1 cellular context compared by ENCODE assay signal in the genomic region with DNA sequence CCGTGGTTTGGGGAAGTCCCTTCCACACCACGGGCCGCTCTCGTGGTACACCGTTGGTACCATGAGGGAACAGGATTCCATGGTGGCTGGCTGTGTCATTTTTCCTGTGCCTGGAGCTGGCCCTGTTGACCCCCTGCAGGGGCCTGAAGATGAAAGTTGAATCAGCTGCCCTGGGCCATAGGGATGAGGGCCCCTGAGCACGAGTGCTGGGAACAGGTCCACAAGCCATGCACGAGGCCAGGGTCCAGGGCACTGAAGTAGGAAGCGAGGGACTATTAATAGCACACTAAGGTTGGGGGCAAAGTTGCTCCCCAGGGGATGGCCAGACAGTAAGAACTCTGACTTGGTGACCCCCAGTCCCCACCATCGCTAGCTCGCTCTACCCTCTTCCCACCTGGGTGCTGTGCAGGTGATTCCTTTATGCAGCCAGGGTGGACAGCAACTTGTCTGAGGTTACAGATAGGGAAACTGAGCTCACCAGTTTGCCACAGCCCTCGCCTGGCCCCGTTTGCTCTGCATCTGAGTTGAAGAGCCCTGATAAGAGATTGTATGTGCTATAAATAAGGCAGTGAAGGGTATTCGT.
TF ChIP-seq lines count a peak whose summit lies in the region.

No MANE protein-coding gene starts in this region.

TF ChIP-seq in HepG2, 621 proteins besides CTCF, POLR2A, EP300 and RAD21 (continued from another document):
- TF ChIP-seq HOXA3 (CRISPR knock-in tag; IDR thresholded peaks at IDR 0.05) (peak; percentile 8; the same call in 1 of the 2 replicates), CEBPG (CRISPR knock-in tag; IDR thresholded peaks at IDR 0.05) (no peak), ZNF253 (CRISPR knock-in tag; IDR thresholded peaks at IDR 0.05; ENCODE audit: borderline replicate concordance) (no peak), ESRRA (CRISPR knock-in tag; IDR thresholded peaks at IDR 0.05; ENCODE audit: low read depth) (no peak), ZSCAN31 (CRISPR knock-in tag; IDR thresholded peaks at IDR 0.05; ENCODE audit: low read depth) (no peak), ZNF263 (CRISPR knock-in tag; IDR thresholded peaks at IDR 0.05) (peak; percentile 63; the same call in 1 of the 2 replicates), ZMYM4 (CRISPR knock-in tag; IDR thresholded peaks at IDR 0.05) (0 out of 2 replicates have a peak, but pooled peaks have one; percentile 32), SATB2 (CRISPR knock-in tag; IDR thresholded peaks at IDR 0.05) (no peak), ZNF550 (CRISPR knock-in tag; IDR thresholded peaks at IDR 0.05; ENCODE audit: borderline replicate concordance) (no peak), MED1 (CRISPR knock-in tag; IDR thresholded peaks at IDR 0.05) (peak; percentile 15; the same call in 1 of the 2 replicates), ZNF337 (CRISPR knock-in tag; IDR thresholded peaks at IDR 0.05; ENCODE audit: borderline replicate concordance, low read depth) (no peak), MYC (CRISPR knock-in tag; IDR thresholded peaks at IDR 0.05; ENCODE audit: borderline replicate concordance) (0 out of 2 replicates have a peak, but pooled peaks have one; percentile 12), PHF21A (CRISPR knock-in tag; IDR thresholded peaks at IDR 0.05) (no peak; the same call in 1 of the 2 replicates), ZC3H13 (CRISPR knock-in tag; IDR thresholded peaks at IDR 0.05) (peak; percentile 65; the same call in 1 of the 2 replicates), SMAD1 (CRISPR knock-in tag; IDR thresholded peaks at IDR 0.05; ENCODE audit: borderline replicate concordance, low read depth) (peak; percentile 65; the same call in 1 of the 2 replicates), FLYWCH1 (CRISPR knock-in tag; IDR thresholded peaks at IDR 0.05) (no peak), ZNF17 (CRISPR knock-in tag; IDR thresholded peaks at IDR 0.05) (no peak), ZNF260 (CRISPR knock-in tag; IDR thresholded peaks at IDR 0.05; ENCODE audit: borderline replicate concordance, low read depth) (no peak), RORA (CRISPR knock-in tag; IDR thresholded peaks at IDR 0.05) (no peak), ZNF136 (CRISPR knock-in tag; IDR thresholded peaks at IDR 0.05; ENCODE audit: low read depth) (no peak), ZNF382 (CRISPR knock-in tag; IDR thresholded peaks at IDR 0.05; ENCODE audit: borderline replicate concordance) (no peak), NFYB (CRISPR knock-in tag; IDR thresholded peaks at IDR 0.05) (no peak), JUNB (CRISPR knock-in tag; IDR thresholded peaks at IDR 0.05; ENCODE audit: borderline replicate concordance) (no peak), MEIS2 (CRISPR knock-in tag; IDR thresholded peaks at IDR 0.05) (0 out of 2 replicates have a peak, but pooled peaks have one; percentile 30)
- TF ChIP-seq, protein P1, sequence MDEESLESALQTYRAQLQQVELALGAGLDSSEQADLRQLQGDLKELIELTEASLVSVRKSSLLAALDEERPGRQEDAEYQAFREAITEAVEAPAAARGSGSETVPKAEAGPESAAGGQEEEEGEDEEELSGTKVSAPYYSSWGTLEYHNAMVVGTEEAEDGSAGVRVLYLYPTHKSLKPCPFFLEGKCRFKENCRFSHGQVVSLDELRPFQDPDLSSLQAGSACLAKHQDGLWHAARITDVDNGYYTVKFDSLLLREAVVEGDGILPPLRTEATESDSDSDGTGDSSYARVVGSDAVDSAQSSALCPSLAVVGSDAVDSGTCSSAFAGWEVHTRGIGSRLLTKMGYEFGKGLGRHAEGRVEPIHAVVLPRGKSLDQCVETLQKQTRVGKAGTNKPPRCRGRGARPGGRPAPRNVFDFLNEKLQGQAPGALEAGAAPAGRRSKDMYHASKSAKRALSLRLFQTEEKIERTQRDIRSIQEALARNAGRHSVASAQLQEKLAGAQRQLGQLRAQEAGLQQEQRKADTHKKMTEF (CRISPR knock-in tag; IDR thresholded peaks at IDR 0.05): 0 out of 2 replicates have a peak, but pooled peaks have one; percentile 2
- TF ChIP-seq, protein P2, sequence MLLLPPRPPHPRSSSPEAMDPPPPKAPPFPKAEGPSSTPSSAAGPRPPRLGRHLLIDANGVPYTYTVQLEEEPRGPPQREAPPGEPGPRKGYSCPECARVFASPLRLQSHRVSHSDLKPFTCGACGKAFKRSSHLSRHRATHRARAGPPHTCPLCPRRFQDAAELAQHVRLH (CRISPR knock-in tag; IDR thresholded peaks at IDR 0.05; ENCODE audit: borderline replicate concordance, low read depth): no peak
- TF ChIP-seq, protein P3, sequence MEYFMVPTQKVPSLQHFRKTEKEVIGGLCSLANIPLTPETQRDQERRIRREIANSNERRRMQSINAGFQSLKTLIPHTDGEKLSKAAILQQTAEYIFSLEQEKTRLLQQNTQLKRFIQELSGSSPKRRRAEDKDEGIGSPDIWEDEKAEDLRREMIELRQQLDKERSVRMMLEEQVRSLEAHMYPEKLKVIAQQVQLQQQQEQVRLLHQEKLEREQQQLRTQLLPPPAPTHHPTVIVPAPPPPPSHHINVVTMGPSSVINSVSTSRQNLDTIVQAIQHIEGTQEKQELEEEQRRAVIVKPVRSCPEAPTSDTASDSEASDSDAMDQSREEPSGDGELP (IDR thresholded peaks at IDR 0.05; ENCODE audit: borderline replicate concordance, low read depth): peak; percentile 56; the same call in 1 of the 2 replicates
- TF ChIP-seq, protein P4, sequence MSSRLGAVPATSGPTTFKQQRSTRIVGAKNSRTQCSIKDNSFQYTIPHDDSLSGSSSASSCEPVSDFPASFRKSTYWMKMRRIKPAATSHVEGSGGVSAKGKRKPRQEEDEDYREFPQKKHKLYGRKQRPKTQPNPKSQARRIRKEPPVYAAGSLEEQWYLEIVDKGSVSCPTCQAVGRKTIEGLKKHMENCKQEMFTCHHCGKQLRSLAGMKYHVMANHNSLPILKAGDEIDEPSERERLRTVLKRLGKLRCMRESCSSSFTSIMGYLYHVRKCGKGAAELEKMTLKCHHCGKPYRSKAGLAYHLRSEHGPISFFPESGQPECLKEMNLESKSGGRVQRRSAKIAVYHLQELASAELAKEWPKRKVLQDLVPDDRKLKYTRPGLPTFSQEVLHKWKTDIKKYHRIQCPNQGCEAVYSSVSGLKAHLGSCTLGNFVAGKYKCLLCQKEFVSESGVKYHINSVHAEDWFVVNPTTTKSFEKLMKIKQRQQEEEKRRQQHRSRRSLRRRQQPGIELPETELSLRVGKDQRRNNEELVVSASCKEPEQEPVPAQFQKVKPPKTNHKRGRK (CRISPR knock-in tag; IDR thresholded peaks at IDR 0.05): no peak
- TF ChIP-seq, protein P5, sequence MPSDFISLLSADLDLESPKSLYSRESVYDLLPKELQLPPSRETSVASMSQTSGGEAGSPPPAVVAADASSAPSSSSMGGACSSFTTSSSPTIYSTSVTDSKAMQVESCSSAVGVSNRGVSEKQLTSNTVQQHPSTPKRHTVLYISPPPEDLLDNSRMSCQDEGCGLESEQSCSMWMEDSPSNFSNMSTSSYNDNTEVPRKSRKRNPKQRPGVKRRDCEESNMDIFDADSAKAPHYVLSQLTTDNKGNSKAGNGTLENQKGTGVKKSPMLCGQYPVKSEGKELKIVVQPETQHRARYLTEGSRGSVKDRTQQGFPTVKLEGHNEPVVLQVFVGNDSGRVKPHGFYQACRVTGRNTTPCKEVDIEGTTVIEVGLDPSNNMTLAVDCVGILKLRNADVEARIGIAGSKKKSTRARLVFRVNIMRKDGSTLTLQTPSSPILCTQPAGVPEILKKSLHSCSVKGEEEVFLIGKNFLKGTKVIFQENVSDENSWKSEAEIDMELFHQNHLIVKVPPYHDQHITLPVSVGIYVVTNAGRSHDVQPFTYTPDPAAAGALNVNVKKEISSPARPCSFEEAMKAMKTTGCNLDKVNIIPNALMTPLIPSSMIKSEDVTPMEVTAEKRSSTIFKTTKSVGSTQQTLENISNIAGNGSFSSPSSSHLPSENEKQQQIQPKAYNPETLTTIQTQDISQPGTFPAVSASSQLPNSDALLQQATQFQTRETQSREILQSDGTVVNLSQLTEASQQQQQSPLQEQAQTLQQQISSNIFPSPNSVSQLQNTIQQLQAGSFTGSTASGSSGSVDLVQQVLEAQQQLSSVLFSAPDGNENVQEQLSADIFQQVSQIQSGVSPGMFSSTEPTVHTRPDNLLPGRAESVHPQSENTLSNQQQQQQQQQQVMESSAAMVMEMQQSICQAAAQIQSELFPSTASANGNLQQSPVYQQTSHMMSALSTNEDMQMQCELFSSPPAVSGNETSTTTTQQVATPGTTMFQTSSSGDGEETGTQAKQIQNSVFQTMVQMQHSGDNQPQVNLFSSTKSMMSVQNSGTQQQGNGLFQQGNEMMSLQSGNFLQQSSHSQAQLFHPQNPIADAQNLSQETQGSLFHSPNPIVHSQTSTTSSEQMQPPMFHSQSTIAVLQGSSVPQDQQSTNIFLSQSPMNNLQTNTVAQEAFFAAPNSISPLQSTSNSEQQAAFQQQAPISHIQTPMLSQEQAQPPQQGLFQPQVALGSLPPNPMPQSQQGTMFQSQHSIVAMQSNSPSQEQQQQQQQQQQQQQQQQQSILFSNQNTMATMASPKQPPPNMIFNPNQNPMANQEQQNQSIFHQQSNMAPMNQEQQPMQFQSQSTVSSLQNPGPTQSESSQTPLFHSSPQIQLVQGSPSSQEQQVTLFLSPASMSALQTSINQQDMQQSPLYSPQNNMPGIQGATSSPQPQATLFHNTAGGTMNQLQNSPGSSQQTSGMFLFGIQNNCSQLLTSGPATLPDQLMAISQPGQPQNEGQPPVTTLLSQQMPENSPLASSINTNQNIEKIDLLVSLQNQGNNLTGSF (CRISPR knock-in tag; IDR thresholded peaks at IDR 0.05): no peak; the same call in 1 of the 2 replicates
- TF ChIP-seq, protein P6, sequence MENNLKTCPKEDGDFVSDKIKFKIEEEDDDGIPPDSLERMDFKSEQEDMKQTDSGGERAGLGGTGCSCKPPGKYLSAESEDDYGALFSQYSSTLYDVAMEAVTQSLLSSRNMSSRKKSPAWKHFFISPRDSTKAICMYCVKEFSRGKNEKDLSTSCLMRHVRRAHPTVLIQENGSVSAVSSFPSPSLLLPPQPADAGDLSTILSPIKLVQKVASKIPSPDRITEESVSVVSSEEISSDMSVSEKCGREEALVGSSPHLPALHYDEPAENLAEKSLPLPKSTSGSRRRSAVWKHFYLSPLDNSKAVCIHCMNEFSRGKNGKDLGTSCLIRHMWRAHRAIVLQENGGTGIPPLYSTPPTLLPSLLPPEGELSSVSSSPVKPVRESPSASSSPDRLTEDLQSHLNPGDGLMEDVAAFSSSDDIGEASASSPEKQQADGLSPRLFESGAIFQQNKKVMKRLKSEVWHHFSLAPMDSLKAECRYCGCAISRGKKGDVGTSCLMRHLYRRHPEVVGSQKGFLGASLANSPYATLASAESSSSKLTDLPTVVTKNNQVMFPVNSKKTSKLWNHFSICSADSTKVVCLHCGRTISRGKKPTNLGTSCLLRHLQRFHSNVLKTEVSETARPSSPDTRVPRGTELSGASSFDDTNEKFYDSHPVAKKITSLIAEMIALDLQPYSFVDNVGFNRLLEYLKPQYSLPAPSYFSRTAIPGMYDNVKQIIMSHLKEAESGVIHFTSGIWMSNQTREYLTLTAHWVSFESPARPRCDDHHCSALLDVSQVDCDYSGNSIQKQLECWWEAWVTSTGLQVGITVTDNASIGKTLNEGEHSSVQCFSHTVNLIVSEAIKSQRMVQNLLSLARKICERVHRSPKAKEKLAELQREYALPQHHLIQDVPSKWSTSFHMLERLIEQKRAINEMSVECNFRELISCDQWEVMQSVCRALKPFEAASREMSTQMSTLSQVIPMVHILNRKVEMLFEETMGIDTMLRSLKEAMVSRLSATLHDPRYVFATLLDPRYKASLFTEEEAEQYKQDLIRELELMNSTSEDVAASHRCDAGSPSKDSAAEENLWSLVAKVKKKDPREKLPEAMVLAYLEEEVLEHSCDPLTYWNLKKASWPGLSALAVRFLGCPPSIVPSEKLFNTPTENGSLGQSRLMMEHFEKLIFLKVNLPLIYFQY (CRISPR knock-in tag; IDR thresholded peaks at IDR 0.05; ENCODE audit: borderline replicate concordance): no peak
- TF ChIP-seq, protein P7, sequence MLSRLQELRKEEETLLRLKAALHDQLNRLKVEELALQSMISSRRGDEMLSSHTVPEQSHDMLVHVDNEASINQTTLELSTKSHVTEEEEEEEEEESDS (CRISPR knock-in tag; IDR thresholded peaks at IDR 0.05; ENCODE audit: borderline replicate concordance): no peak
TF ChIP-seq in HepG2: peak in this region for 61.
